1 cellular context compared by ENCODE assay signal in the genomic region with DNA sequence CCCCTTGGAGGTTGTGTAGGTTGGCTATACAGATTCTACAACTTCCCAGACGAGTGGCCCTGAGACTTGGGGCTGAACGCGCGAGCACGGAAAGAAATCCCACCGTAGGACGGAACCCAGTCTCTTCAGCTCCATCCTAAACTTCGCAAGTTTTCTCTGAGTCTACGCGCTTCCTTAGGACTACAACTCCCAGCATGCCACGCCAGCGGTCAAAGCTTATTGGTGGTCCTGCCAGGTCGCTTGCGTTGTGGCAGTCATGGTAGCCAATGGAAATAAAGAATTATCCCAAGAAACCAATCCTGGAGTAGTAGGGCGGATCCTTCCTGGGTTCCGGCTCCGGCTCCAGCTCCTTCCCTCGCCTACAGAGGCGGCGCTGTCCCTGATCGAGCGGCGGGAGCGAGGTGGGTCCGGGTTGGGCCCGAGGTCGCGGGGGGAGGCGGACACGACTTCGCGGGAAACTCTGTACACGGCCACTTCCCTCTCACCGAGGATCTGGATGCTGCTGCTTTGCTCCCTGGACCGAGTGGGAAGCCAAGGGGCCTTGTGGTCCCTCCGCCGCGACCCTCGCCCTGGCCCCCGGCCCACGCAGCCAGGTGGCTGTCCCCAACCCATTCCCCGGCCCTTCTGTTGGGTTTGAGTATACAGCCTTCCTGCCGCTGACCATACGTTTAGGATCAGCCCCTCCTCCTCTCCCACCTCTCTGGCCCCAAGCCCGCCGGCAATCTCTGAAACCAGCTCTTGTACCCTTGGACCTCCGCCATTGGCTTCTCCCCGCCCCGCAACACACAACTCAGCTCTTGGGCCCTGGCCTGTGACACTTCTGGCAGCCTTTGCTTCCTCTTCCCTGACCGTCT.
A peak's percentile ranks its signal among the peaks of the same experiment; 100 is the strongest.
TF ChIP-seq lines count a peak whose summit lies in the region.

A gene with protein sequence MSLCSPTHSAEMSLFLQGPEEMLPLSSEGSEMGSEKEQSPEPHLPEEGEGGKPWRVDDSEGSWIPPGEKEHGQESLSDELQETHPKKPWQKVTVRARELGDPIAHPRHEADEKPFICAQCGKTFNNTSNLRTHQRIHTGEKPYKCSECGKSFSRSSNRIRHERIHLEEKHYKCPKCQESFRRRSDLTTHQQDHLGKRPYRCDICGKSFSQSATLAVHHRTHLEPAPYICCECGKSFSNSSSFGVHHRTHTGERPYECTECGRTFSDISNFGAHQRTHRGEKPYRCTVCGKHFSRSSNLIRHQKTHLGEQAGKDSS (plus strand): TSS at position 357 of the 854 bp plus-strand sequence. CDS start 3,046 bp downstream, outside the sequence.

TF ChIP-seq in HEK293, 187 proteins besides CTCF, POLR2A, EP300 and RAD21 (continued from another document):
- TF ChIP-seq, protein P1, sequence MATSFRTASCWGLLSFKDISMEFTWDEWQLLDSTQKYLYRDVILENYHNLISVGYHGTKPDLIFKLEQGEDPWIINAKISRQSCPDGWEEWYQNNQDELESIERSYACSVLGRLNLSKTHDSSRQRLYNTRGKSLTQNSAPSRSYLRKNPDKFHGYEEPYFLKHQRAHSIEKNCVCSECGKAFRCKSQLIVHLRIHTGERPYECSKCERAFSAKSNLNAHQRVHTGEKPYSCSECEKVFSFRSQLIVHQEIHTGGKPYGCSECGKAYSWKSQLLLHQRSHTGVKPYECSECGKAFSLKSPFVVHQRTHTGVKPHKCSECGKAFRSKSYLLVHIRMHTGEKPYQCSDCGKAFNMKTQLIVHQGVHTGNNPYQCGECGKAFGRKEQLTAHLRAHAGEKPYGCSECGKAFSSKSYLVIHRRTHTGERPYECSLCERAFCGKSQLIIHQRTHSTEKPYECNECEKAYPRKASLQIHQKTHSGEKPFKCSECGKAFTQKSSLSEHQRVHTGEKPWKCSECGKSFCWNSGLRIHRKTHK (tag by site-specific recombination; IDR thresholded peaks at IDR 0.05) = no peak
- TF ChIP-seq ZNF624 (tag by site-specific recombination; IDR thresholded peaks at IDR 0.05) (no peak), ZNF654 (tag by site-specific recombination; IDR thresholded peaks at IDR 0.05; ENCODE audit: low read depth) (no peak), ZNF670 (tag by site-specific recombination; IDR thresholded peaks at IDR 0.05; ENCODE audit: low read depth) (no peak), ZSCAN30 (tag by site-specific recombination; IDR thresholded peaks at IDR 0.05) (0 out of 2 replicates have a peak, but pooled peaks have one; percentile 30), YY2 (tag by site-specific recombination; IDR thresholded peaks at IDR 0.05) (peak; percentile 39; the same call in 1 of the 2 replicates), ZNF548 (tag by site-specific recombination; IDR thresholded peaks at IDR 0.05) (no peak; the same call in 1 of the 2 replicates), HOXA7 (CRISPR knock-in tag; IDR thresholded peaks at IDR 0.05; ENCODE audit: borderline replicate concordance) (no peak), ZNF146 (tag by site-specific recombination; IDR thresholded peaks at IDR 0.05) (no peak), ZNF302 (tag by site-specific recombination; IDR thresholded peaks at IDR 0.05; ENCODE audit: low read depth) (no peak), HOXC10 (CRISPR knock-in tag; IDR thresholded peaks at IDR 0.05) (0 out of 2 replicates have a peak, but pooled peaks have one; percentile 62), ZNF10 (tag by site-specific recombination; IDR thresholded peaks at IDR 0.05) (no peak; the same call in 1 of the 2 replicates), ZNF658 (tag by site-specific recombination; IDR thresholded peaks at IDR 0.05) (no peak), GFI1B (tag by site-specific recombination; IDR thresholded peaks at IDR 0.05) (no peak), ZFP3 (tag by site-specific recombination; IDR thresholded peaks at IDR 0.05; ENCODE audit: low read depth) (no peak)
- TF ChIP-seq, protein P2, sequence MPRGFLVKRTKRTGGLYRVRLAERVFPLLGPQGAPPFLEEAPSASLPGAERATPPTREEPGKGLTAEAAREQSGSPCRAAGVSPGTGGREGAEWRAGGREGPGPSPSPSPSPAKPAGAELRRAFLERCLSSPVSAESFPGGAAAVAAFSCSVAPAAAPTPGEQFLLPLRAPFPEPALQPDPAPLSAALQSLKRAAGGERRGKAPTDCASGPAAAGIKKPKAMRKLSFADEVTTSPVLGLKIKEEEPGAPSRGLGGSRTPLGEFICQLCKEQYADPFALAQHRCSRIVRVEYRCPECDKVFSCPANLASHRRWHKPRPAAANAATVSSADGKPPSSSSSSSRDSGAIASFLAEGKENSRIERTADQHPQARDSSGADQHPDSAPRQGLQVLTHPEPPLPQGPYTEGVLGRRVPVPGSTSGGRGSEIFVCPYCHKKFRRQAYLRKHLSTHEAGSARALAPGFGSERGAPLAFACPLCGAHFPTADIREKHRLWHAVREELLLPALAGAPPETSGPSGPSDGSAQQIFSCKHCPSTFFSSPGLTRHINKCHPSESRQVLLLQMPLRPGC (tag by site-specific recombination; IDR thresholded peaks at IDR 0.05) = 0 out of 2 replicates have a peak, but pooled peaks have one; percentile 60
- TF ChIP-seq, protein P3, sequence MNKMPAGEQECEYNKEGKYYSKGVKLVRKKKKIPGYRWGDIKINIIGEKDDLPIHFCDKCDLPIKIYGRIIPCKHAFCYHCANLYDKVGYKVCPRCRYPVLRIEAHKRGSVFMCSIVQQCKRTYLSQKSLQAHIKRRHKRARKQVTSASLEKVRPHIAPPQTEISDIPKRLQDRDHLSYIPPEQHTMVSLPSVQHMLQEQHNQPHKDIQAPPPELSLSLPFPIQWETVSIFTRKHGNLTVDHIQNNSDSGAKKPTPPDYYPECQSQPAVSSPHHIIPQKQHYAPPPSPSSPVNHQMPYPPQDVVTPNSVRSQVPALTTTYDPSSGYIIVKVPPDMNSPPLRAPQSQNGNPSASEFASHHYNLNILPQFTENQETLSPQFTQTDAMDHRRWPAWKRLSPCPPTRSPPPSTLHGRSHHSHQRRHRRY (tag by site-specific recombination; IDR thresholded peaks at IDR 0.05) = no peak
- TF ChIP-seq, protein P4, sequence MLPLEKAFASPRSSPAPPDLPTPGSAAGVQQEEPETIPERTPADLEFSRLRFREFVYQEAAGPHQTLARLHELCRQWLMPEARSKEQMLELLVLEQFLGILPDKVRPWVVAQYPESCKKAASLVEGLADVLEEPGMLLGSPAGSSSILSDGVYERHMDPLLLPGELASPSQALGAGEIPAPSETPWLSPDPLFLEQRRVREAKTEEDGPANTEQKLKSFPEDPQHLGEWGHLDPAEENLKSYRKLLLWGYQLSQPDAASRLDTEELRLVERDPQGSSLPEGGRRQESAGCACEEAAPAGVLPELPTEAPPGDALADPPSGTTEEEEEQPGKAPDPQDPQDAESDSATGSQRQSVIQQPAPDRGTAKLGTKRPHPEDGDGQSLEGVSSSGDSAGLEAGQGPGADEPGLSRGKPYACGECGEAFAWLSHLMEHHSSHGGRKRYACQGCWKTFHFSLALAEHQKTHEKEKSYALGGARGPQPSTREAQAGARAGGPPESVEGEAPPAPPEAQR (tag by site-specific recombination; IDR thresholded peaks at IDR 0.05) = no peak
- TF ChIP-seq, protein P5, sequence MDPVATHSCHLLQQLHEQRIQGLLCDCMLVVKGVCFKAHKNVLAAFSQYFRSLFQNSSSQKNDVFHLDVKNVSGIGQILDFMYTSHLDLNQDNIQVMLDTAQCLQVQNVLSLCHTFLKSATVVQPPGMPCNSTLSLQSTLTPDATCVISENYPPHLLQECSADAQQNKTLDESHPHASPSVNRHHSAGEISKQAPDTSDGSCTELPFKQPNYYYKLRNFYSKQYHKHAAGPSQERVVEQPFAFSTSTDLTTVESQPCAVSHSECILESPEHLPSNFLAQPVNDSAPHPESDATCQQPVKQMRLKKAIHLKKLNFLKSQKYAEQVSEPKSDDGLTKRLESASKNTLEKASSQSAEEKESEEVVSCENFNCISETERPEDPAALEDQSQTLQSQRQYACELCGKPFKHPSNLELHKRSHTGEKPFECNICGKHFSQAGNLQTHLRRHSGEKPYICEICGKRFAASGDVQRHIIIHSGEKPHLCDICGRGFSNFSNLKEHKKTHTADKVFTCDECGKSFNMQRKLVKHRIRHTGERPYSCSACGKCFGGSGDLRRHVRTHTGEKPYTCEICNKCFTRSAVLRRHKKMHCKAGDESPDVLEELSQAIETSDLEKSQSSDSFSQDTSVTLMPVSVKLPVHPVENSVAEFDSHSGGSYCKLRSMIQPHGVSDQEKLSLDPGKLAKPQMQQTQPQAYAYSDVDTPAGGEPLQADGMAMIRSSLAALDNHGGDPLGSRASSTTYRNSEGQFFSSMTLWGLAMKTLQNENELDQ (tag by site-specific recombination; IDR thresholded peaks at IDR 0.05; ENCODE audit: low read depth) = no peak
- TF ChIP-seq, protein P6, sequence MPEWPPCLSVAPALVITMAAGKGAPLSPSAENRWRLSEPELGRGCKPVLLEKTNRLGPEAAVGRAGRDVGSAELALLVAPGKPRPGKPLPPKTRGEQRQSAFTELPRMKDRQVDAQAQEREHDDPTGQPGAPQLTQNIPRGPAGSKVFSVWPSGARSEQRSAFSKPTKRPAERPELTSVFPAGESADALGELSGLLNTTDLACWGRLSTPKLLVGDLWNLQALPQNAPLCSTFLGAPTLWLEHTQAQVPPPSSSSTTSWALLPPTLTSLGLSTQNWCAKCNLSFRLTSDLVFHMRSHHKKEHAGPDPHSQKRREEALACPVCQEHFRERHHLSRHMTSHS (tag by site-specific recombination; IDR thresholded peaks at IDR 0.05) = 0 out of 2 replicates have a peak, but pooled peaks have one; percentile 11
